In the genomic region with DNA sequence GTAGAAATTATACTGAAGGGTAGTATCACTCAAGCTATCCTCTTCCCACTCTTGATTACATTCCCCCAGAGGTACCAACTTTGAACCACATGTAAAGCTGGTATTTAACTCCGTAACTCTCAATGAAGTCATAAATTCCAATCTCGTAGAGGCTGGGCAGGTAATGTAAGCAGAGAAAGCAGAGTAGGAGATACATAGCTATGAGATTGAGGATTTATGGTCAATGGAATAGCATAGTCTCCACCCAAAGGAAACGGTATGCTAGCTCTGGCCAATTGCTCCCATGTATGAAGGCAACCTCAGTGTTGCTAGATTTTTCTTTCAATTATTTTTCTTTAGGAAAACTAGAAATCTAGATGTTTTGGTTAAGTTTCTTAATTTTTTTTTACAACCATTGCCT, we compare ENCODE assay signal across 28 cellular contexts.
DNase-seq lines count a peak whose midpoint lies in the region; ATAC-seq, FAIRE-seq and TF ChIP-seq lines count a peak whose summit lies in the region.
"Had no signal": no experiment of that assay in that cellular context is flagged by ENCODE, and none has a peak within 500 bp of the region (broad histone marks: within the 10 kb centered on the region; RNA-seq: fewer than 3 reads in every experiment).

No MANE protein-coding gene starts in this region.

- DNase-seq in LoVo (ENCODE audit: low spot score) = peak; percentile 23
- DNase-seq in K562 (ENCODE audit: extremely low read depth in 1 of 4, low spot score in 3 of 4) = no peak
- no peak for DNase-seq in mucosa of descending colon
- no peak for DNase-seq in NCI-H2081 (lab: John Stamatoyannopoulos, UW)
- no peak for DNase-seq in activated CD4-positive, alpha-beta memory T cell treated with anti-CD3 and anti-CD28 coated beads, Interleukin-2, amount 10 ng/mL, durations not matched to agents 7 days and 5 days
- DNase-seq in ascending aorta (ENCODE audit: low spot score in 2 of 2) = no peak
- DNase-seq: 8988T; ACHN; BE2C; C1 segment of cervical spinal cord; CD4-positive, alpha-beta memory T cell; CD4-positive, CD25-positive, alpha-beta regulatory T cell; CD8-positive, alpha-beta memory T cell; COR-L47; DMS 273 treated with DMSO at 0.1 percent for 48 hours; DMS153; DMS53; DMS79; DND-41; EL; GDM1 had no signal

- H3K4me2 ChIP-seq in K562 (ENCODE audit: insufficient read depth, low read length) = no peak overlapping the region
- H3K4me2 ChIP-seq: BLaER1 had no signal

- no peaks in the 10 kb centered on the region for H3K36me3 Mint-ChIP-seq in activated CD4-positive, alpha-beta memory T cell treated with anti-CD3 and anti-CD28 coated beads, Interleukin-2, amount 10 ng/mL, durations not matched to agents 7 days and 5 days (ENCODE audit: low read depth)
- H3K36me3 Mint-ChIP-seq: CD4-positive, alpha-beta memory T cell; CD4-positive, CD25-positive, alpha-beta regulatory T cell; CD8-positive, alpha-beta memory T cell had no signal

- H3K4me1 ChIP-seq in K562 (replicated peaks in 1 of 2; ENCODE audit: control insufficient read depth in 2 of 2, insufficient read depth in 2 of 2, low read length in 2 of 2) (no peaks in the 10 kb centered on the region), mucosa of descending colon (ENCODE audit: low read depth) (no peaks in the 10 kb centered on the region), ascending aorta (no peaks in the 10 kb centered on the region)
- H3K4me1 ChIP-seq: BLaER1 had no signal

- no peak for TF ChIP-seq RAD21 in K562 (CRISPR knock-in tag; conservative IDR thresholded peaks at IDR 0.05 in 1 of 2, IDR thresholded peaks at IDR 0.05 in 1 of 2)

- POLR2A ChIA-PET in K562 (lab: Yijun Ruan, JAX) = no interaction called here
- POLR2A ChIA-PET in activated CD4-positive, alpha-beta memory T cell treated with anti-CD3 and anti-CD28 coated beads, Interleukin-2, amount 10 ng/mL, durations not matched to agents 7 days and 5 days (lab: Charles Lee) = no interaction called here

- H3K36me3 ChIP-seq in K562 (ENCODE audit: control insufficient read depth, insufficient read depth, low read length) (no peaks in the 10 kb centered on the region), mucosa of descending colon (ENCODE audit: low read depth) (no peaks in the 10 kb centered on the region), ascending aorta (no peaks in the 10 kb centered on the region)
- H3K36me3 ChIP-seq: BE2C, BLaER1 had no signal

- H3K9me1 ChIP-seq in K562 (ENCODE audit: control insufficient read depth, insufficient read depth, low read length) = no peaks in the 10 kb centered on the region

- FAIRE-seq in K562 (lab: Jason Lieb, UNC) = no peak
- FAIRE-seq: A204.1, GM12878, GM12892, GM18507 had no signal

- H3K9me3 ChIP-seq in K562 (replicated peaks; ENCODE audit: control insufficient read depth, insufficient read depth, low read depth, low read length) = no peaks in the 10 kb centered on the region
- no peaks in the 10 kb centered on the region for H3K9me3 ChIP-seq in mucosa of descending colon
- H3K9me3 ChIP-seq in ascending aorta = no peaks in the 10 kb centered on the region
- H3K9me3 ChIP-seq: BE2C had no signal

- ATAC-seq in K562 (no peak), mucosa of descending colon (peak; percentile 79), HG03139 (IDR thresholded peaks at IDR 0.05; ENCODE audit: unreplicated experiment) (no peak)
- ATAC-seq: GM12878 had no signal

- H3K4me3 ChIP-seq in K562 = no peak overlapping the region
- no peak overlapping the region for H3K4me3 ChIP-seq in mucosa of descending colon
- H3K4me3 ChIP-seq in ascending aorta = no peak overlapping the region
- H3K4me3 ChIP-seq: BLaER1, GM12878 had no signal

- no peaks in the 10 kb centered on the region for H3K27me3 Mint-ChIP-seq in activated CD4-positive, alpha-beta memory T cell treated with anti-CD3 and anti-CD28 coated beads, Interleukin-2, amount 10 ng/mL, durations not matched to agents 7 days and 5 days
- H3K27me3 Mint-ChIP-seq: CD8-positive, alpha-beta memory T cell had no signal

- 10% methylated on average over 3 of the region's 3 CpGs for WGBS in K562 (ENCODE audit: insufficient coverage, low coverage, missing lambda C conversion rate)

- H3K9ac ChIP-seq in K562 (ENCODE audit: insufficient read depth in 1 of 2, low read depth in 2 of 2, low read length in 2 of 2) = no peak overlapping the region
- H3K9ac ChIP-seq: BLaER1 had no signal

- no peak overlapping the region for H3K27ac Mint-ChIP-seq in activated CD4-positive, alpha-beta memory T cell treated with anti-CD3 and anti-CD28 coated beads, Interleukin-2, amount 10 ng/mL, durations not matched to agents 7 days and 5 days
- H3K27ac Mint-ChIP-seq: CD14-positive monocyte; CD4-positive, alpha-beta memory T cell; CD4-positive, CD25-positive, alpha-beta regulatory T cell; CD8-positive, alpha-beta memory T cell had no signal

- H3K9me3 Mint-ChIP-seq in activated CD4-positive, alpha-beta memory T cell treated with anti-CD3 and anti-CD28 coated beads, Interleukin-2, amount 10 ng/mL, durations not matched to agents 7 days and 5 days = no peaks in the 10 kb centered on the region
- H3K9me3 Mint-ChIP-seq: CD4-positive, alpha-beta memory T cell; CD8-positive, alpha-beta memory T cell had no signal

- peak overlapping the region; percentile 33; the same call in 1 of the 2 replicates for H2AFZ ChIP-seq in K562 (ENCODE audit: low read depth, low read length)

- in situ Hi-C loops in K562 (cut with MboI) = no loop called here

- no peak for TF ChIP-seq EP300 in K562 (IDR thresholded peaks at IDR 0.05; ENCODE audit: low read length)

- intact Hi-C loops in K562 (cut with micrococcal nuclease) (no loop called here), mucosa of descending colon (cut with DNase I, micrococcal nuclease) (no loop called here), ascending aorta (cut with DNase I) (no loop called here)

- CTCF ChIA-PET in K562 (lab: Yijun Ruan, JAX; ENCODE audit: low intra/inter-chr PET ratio) = no interaction called here
- CTCF ChIA-PET in activated CD4-positive, alpha-beta memory T cell treated with anti-CD3 and anti-CD28 coated beads, Interleukin-2, amount 10 ng/mL, durations not matched to agents 7 days and 5 days (lab: Charles Lee) = no interaction called here

- no peak overlapping the region for H3K4me3 Mint-ChIP-seq in activated CD4-positive, alpha-beta memory T cell treated with anti-CD3 and anti-CD28 coated beads, Interleukin-2, amount 10 ng/mL, durations not matched to agents 7 days and 5 days
- H3K4me3 Mint-ChIP-seq: CD14-positive monocyte; CD4-positive, alpha-beta memory T cell; CD4-positive, CD25-positive, alpha-beta regulatory T cell; CD8-positive, alpha-beta memory T cell had no signal

- no peaks in the 10 kb centered on the region for H4K20me1 ChIP-seq in K562 (replicated peaks; ENCODE audit: control insufficient read depth, insufficient read depth, low read length)
- H4K20me1 ChIP-seq: BLaER1 had no signal

- no TSS peak for BruUV-seq in K562 (replicated peaks; lab: Mats Ljungman, UMichigan)

- no peak for TF ChIP-seq POLR2A in K562 (conservative IDR thresholded peaks at IDR 0.05)

- H3K27me3 ChIP-seq in K562 (ENCODE audit: control insufficient read depth in 2 of 2, insufficient read depth in 2 of 2, low read length in 2 of 2) = no peaks in the 10 kb centered on the region
- H3K27me3 ChIP-seq in ascending aorta = no peaks in the 10 kb centered on the region
- H3K27me3 ChIP-seq: BE2C, BLaER1 had no signal

- H3K4me1 Mint-ChIP-seq in activated CD4-positive, alpha-beta memory T cell treated with anti-CD3 and anti-CD28 coated beads, Interleukin-2, amount 10 ng/mL, durations not matched to agents 7 days and 5 days = no peaks in the 10 kb centered on the region
- H3K4me1 Mint-ChIP-seq: CD4-positive, alpha-beta memory T cell; CD4-positive, CD25-positive, alpha-beta regulatory T cell; CD8-positive, alpha-beta memory T cell had no signal

- H3K27ac ChIP-seq in K562 (ENCODE audit: extremely low read depth, low read depth, low read length) (no peak overlapping the region), ascending aorta (no peak overlapping the region)
- H3K27ac ChIP-seq: BLaER1 had no signal

- TF ChIP-seq CTCF in K562 (IDR thresholded peaks at IDR 0.05 in 2 of 3, conservative IDR thresholded peaks at IDR 0.05 in 1 of 3; ENCODE audit: insufficient read depth in 2 of 3, low read depth in 1 of 3, low read length in 3 of 3) (no peak), mucosa of descending colon (IDR thresholded peaks at IDR 0.05) (no peak), ascending aorta (IDR thresholded peaks at IDR 0.05) (no peak)

- no peaks in the 10 kb centered on the region for H3K79me2 ChIP-seq in K562 (ENCODE audit: control insufficient read depth, insufficient read depth, low read length)

TF ChIP-seq in K562, 482 proteins besides CTCF, POLR2A, EP300 and RAD21 (continues in another document):
- TF ChIP-seq KDM2B (CRISPR knock-in tag; IDR thresholded peaks at IDR 0.05) (no peak), ZNF277 (CRISPR knock-in tag; IDR thresholded peaks at IDR 0.05; ENCODE audit: borderline replicate concordance) (no peak), NFIX (CRISPR knock-in tag; IDR thresholded peaks at IDR 0.05; ENCODE audit: low read depth) (no peak), POLR3G (IDR thresholded peaks at IDR 0.05; ENCODE audit: extremely low read depth, insufficient read length, insufficient replicate concordance) (no peak), FOXA1 (IDR thresholded peaks at IDR 0.05; ENCODE audit: borderline replicate concordance) (no peak), ARID2 (IDR thresholded peaks at IDR 0.05) (no peak), TCFL5 (CRISPR knock-in tag; conservative IDR thresholded peaks at IDR 0.05) (no peak), SAFB (IDR thresholded peaks at IDR 0.05; ENCODE audit: borderline replicate concordance, low read depth, low read length) (no peak)
- TF ChIP-seq, protein P1, sequence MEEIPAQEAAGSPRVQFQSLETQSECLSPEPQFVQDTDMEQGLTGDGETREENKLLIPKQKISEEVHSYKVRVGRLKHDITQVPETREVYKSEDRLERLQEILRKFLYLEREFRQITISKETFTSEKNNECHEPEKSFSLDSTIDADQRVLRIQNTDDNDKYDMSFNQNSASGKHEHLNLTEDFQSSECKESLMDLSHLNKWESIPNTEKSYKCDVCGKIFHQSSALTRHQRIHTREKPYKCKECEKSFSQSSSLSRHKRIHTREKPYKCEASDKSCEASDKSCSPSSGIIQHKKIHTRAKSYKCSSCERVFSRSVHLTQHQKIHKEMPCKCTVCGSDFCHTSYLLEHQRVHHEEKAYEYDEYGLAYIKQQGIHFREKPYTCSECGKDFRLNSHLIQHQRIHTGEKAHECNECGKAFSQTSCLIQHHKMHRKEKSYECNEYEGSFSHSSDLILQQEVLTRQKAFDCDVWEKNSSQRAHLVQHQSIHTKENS (CRISPR knock-in tag; IDR thresholded peaks at IDR 0.05) = no peak
